9 cellular contexts compared by ENCODE assay signal in genomic region chr20:3681931-3682820, GRCh38. TPM values are rescaled to one million over a fixed set of nuclear protein-coding genes. Genes with fewer than 3 reads are reported as not detected.
DNase-seq lines count a peak whose midpoint lies in the region; ATAC-seq, FAIRE-seq and TF ChIP-seq lines count a peak whose summit lies in the region.
"Had no signal": no experiment of that assay in that cellular context is flagged by ENCODE, and none has a peak within 500 bp of the region (broad histone marks: within the 10 kb centered on the region; RNA-seq: fewer than 3 reads in every experiment).

ADAM33 (minus strand) TSS chr20:3682010; CDS start chr20:3682004, 6 bp downstream.

- H3K4me1 ChIP-seq in pancreas = peaks cover 0 to 4% (median 3%) of the 10 kb centered on the region in 3 donors

- TF ChIP-seq CTCF in AG10803 (conservative IDR thresholded peaks at IDR 0.05; ENCODE audit: low read length) (no peak; the same call in 1 of the 2 replicates), pancreas (IDR thresholded peaks at IDR 0.05) (no peak)

- H3K9me3 ChIP-seq in pancreas = no peaks in the 10 kb centered on the region

- ATAC-seq in left cardiac atrium (peak; percentile 49 to 60), pancreas (peak; percentile 26 to 63 (median 49)), GM18520 (IDR thresholded peaks at IDR 0.05; ENCODE audit: unreplicated experiment) (no peak)
- no peak for ATAC-seq in activated CD4-positive, CD25-positive, alpha-beta regulatory T cell treated with anti-CD3 and anti-CD28 coated beads, Interleukin-2, amount 50 U/mL, for 24 hours

- no peak for FAIRE-seq in pancreas (lab: Jason Lieb, UNC)

- WGBS in adipose tissue, 3 donors = 8 to 9% (median 8%) methylated on average over 47 to 65 of the region's 65 CpGs
- 12 to 18% methylated on average over 35 to 65 of the region's 65 CpGs for WGBS in pancreas, 2 donors

- DNase-seq in AG10803 (ENCODE audit: low read depth) = peak; percentile 62
- peak; percentile 56 for DNase-seq in left cardiac atrium
- DNase-seq in pancreas = no peak
- DNase-seq in NCI-H1417 treated with DMSO at 0.1 percent for 48 hours (lab: John Stamatoyannopoulos, UW) = no peak
- no peak for DNase-seq in CD1c-positive myeloid dendritic cell (ENCODE audit: extremely low spot score)
- DNase-seq: DND-41 had no signal

- intact Hi-C loops in left cardiac atrium (cut with DNase I) (no loop called here), pancreas (cut with DNase I) (no loop called here)

- H3K36me3 ChIP-seq in pancreas = no peaks in the 10 kb centered on the region

- H3K4me3 ChIP-seq in AG10803 (ENCODE audit: low read length) (peak within 1 kb of the TSS; percentile 97), pancreas (peak within 1 kb of the TSS; percentile 6 to 44 (median 20))

- no peak within 1 kb of the TSS for H3K27ac ChIP-seq in adipose tissue (ENCODE audit: low read depth, low read length)
- no peak within 1 kb of the TSS for H3K27ac ChIP-seq in pancreas

- peaks cover 0 to 6% (median 0%) of the 10 kb centered on the region in 4 donors for H3K27me3 ChIP-seq in pancreas

RNA-seq across cellular contexts. Expression of gene ADAM33, which starts in this region (rescaled TPM):
- polyA plus RNA-seq in adipose tissue = 10 to 100 TPM in 2 of 3 donors, 1 to 10 TPM in 1; 3.8 to 63.0 (median 24.2) TPM
- total RNA-seq in left cardiac atrium = 10 to 100 TPM in 1 of 2 donors, 1 to 10 TPM in 1; 9.9 to 18.5 TPM
- total RNA-seq in pancreas = 1 to 10 TPM in 3 of 6 donors, under 1 TPM in 3; 0.67 to 5.7 (median 1.8) TPM
- polyA plus RNA-seq in pancreas = 10 to 100 TPM; 17.3 to 20.9 TPM

Comparison
In these comparisons a context has a peak if more than half of its experiments do, and no peak if none do; other contexts are left out.
1. DNase-seq: peak in AG10803 (single experiment) and left cardiac atrium (single experiment); none in pancreas (0 of 6), NCI-H1417 treated with DMSO at 0.1 percent for 48 hours (single experiment) and CD1c-positive myeloid dendritic cell (single experiment).
2. ATAC-seq: peak in left cardiac atrium (2 of 2) and pancreas (4 of 4); none in activated CD4-positive, CD25-positive, alpha-beta regulatory T cell treated with anti-CD3 and anti-CD28 coated beads, Interleukin-2, amount 50 U/mL, for 24 hours (0 of 2) and GM18520 (single experiment).